In the genomic region with DNA sequence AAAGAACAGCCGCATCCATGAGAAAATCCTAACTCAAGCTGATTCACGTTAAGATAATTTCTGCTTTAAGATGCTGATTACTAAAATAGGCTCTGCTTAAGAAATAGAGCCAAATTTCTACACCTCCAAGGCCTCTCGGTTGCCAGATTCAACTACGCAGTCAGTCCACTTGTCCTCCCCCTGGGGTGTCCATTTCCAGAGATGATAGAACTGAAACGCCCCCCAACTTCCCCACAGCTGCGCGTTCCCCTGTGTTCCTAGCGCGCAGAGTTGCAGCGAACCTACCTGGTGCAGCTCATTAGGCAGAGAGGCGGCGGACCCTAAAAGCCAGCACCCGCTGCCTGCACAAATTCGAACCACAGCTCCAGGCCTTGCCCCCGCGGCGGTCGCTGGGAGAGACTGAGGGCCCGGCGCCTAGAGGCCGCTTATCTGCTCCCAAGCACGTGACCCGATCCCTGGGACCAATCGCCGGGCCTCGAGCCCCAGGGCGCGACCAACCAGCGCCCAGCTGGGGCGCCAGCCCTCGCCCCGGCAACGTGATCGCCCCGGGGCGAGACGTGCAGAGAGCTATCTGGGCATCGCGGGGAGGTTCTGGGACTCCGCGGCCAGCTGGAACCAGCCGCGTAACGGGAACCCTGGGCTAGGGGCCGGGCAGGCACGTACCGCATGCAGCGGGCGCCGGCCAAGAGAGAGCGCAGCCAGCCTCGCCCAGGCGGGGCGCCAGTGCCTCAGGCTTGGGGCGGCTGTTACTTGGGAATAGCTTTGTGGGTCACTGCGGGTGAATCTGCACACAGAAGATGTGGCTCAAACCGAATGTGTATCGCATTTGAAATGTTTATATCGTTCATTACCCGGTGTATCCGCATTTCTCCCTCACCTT, we compare ENCODE assay signal across 7 cellular contexts. TPM values are rescaled to one million over a fixed set of nuclear protein-coding genes. Genes with fewer than 3 reads are reported as not detected.
DNase-seq lines count a peak whose midpoint lies in the region; ATAC-seq and TF ChIP-seq lines count a peak whose summit lies in the region.

PPP1R3C (minus strand) TSS at position 401 of the 880 bp plus-strand sequence; CDS start at position 299, 102 bp downstream.

- H3K4me3 Mint-ChIP-seq in activated T-cell treated with anti-CD3 and anti-CD28 coated beads, Interleukin-2, amount 50 U/mL, for 4 hours, result peak within 1 kb of the TSS; percentile 58
- H3K4me3 Mint-ChIP-seq in stimulated activated effector memory CD8-positive, alpha-beta T cell treated with anti-CD3 and anti-CD28 coated beads, Interleukin-12 subunit alpha, Interleukin-12 subunit beta, amount 100 ng/mL, for 72 hours, result peak within 1 kb of the TSS; percentile 61

- peak within 1 kb of the TSS; percentile 82 to 91 (median 86) for H3K27ac ChIP-seq in esophagus muscularis mucosa (replicated peaks in 1 of 4)

- 1% methylated on average over 14 of the region's 61 CpGs for WGBS in esophagus muscularis mucosa

- peaks cover 21 to 46% (median 37%) of the 10 kb centered on the region in 4 donors for H3K4me1 ChIP-seq in esophagus muscularis mucosa

- peak; percentile 98 for DNase-seq in NCI-H460 (ENCODE audit: extremely low read depth, low read depth)
- DNase-seq in activated T-cell treated with anti-CD3 and anti-CD28 coated beads, Interleukin-2, amount 50 U/mL, for 4 hours, result peak; percentile 8
- peak; percentile 95 for DNase-seq in esophagus muscularis mucosa (ENCODE audit: extremely low spot score)
- peak; percentile 90 for DNase-seq in middle frontal gyrus (ENCODE audit: extremely low spot score, low spot score)
- DNase-seq in stimulated activated effector memory CD8-positive, alpha-beta T cell treated with anti-CD3 and anti-CD28 coated beads, Interleukin-12 subunit alpha, Interleukin-12 subunit beta, amount 100 ng/mL, for 72 hours (ENCODE audit: low spot score in 2 of 2), result peak; percentile 19 to 60

- ATAC-seq in GM18517 (IDR thresholded peaks at IDR 0.05; ENCODE audit: unreplicated experiment), result peak; percentile 80
- peak; percentile 70 for ATAC-seq in HG03039 (IDR thresholded peaks at IDR 0.05; ENCODE audit: unreplicated experiment)
- peak; percentile 87 to 90 for ATAC-seq in activated T-cell treated with anti-CD3 and anti-CD28 coated beads, Interleukin-2, amount 50 U/mL, for 4 hours
- ATAC-seq in stimulated activated effector memory CD8-positive, alpha-beta T cell treated with anti-CD3 and anti-CD28 coated beads, Interleukin-12 subunit alpha, Interleukin-12 subunit beta, amount 100 ng/mL, for 72 hours, result peak; percentile 85

- peaks cover 4% of the 10 kb centered on the region for H3K4me1 Mint-ChIP-seq in activated T-cell treated with anti-CD3 and anti-CD28 coated beads, Interleukin-2, amount 50 U/mL, for 4 hours (ENCODE audit: low read depth)
- H3K4me1 Mint-ChIP-seq in stimulated activated effector memory CD8-positive, alpha-beta T cell treated with anti-CD3 and anti-CD28 coated beads, Interleukin-12 subunit alpha, Interleukin-12 subunit beta, amount 100 ng/mL, for 72 hours, result no peaks in the 10 kb centered on the region

- peak; percentile 32 to 43 (median 37) for TF ChIP-seq CTCF in esophagus muscularis mucosa (IDR thresholded peaks at IDR 0.05)

- H3K36me3 Mint-ChIP-seq in activated T-cell treated with anti-CD3 and anti-CD28 coated beads, Interleukin-2, amount 50 U/mL, for 4 hours (ENCODE audit: insufficient read depth), result no peaks in the 10 kb centered on the region
- no peaks in the 10 kb centered on the region for H3K36me3 Mint-ChIP-seq in stimulated activated effector memory CD8-positive, alpha-beta T cell treated with anti-CD3 and anti-CD28 coated beads, Interleukin-12 subunit alpha, Interleukin-12 subunit beta, amount 100 ng/mL, for 72 hours

- no peaks in the 10 kb centered on the region for H3K9me3 Mint-ChIP-seq in activated T-cell treated with anti-CD3 and anti-CD28 coated beads, Interleukin-2, amount 50 U/mL, for 4 hours
- no peaks in the 10 kb centered on the region for H3K9me3 Mint-ChIP-seq in stimulated activated effector memory CD8-positive, alpha-beta T cell treated with anti-CD3 and anti-CD28 coated beads, Interleukin-12 subunit alpha, Interleukin-12 subunit beta, amount 100 ng/mL, for 72 hours

- H3K9me3 ChIP-seq in esophagus muscularis mucosa, result no peaks in the 10 kb centered on the region

- intact Hi-C loops in esophagus muscularis mucosa (cut with DNase I), result loop anchor here (5.0 kb wide), 2 partner anchors 41 to 121 kb away; no protein-coding TSS in a partner anchor

- H3K27ac Mint-ChIP-seq in stimulated activated effector memory CD8-positive, alpha-beta T cell treated with anti-CD3 and anti-CD28 coated beads, Interleukin-12 subunit alpha, Interleukin-12 subunit beta, amount 100 ng/mL, for 72 hours, result no peak within 1 kb of the TSS

- TF ChIP-seq EP300 in esophagus muscularis mucosa (IDR thresholded peaks at IDR 0.05), result no peak

- peak within 1 kb of the TSS; percentile 65 to 78 (median 69) for H3K4me3 ChIP-seq in esophagus muscularis mucosa

- H3K36me3 ChIP-seq in esophagus muscularis mucosa, result peaks cover 4 to 19% (median 12%) of the 10 kb centered on the region in 4 donors

- peak; percentile 89 for TF ChIP-seq POLR2A in esophagus muscularis mucosa (IDR thresholded peaks at IDR 0.05; ENCODE audit: low read depth)

- no peaks in the 10 kb centered on the region for H3K27me3 ChIP-seq in esophagus muscularis mucosa

- H3K27me3 Mint-ChIP-seq in activated T-cell treated with anti-CD3 and anti-CD28 coated beads, Interleukin-2, amount 50 U/mL, for 4 hours (ENCODE audit: low read depth), result peaks cover 67% of the 10 kb centered on the region

RNA-seq across cellular contexts. Expression of gene PPP1R3C, which starts in this region (rescaled TPM):
- total RNA-seq in NCI-H460 (2014; rRNA removed; shearing (Covaris generic)), result 160 and 177 TPM in 2 replicates
- 56.7 and 63.1 TPM in 2 replicates for polyA plus RNA-seq in NCI-H460 (2014; cell fraction: nucleus; rRNA removed)
- total RNA-seq in activated T-cell treated with anti-CD3 and anti-CD28 coated beads, Interleukin-2, amount 50 U/mL, for 4 hours, result under 1 TPM; 0.08 to 0.15 (median 0.11) TPM
- total RNA-seq in esophagus muscularis mucosa, result 100 to 1,000 TPM in 1 of 4 donors, 10 to 100 TPM in 3; 46.7 to 111 (median 87.8) TPM

Comparison
In these comparisons a context has a peak if more than half of its experiments do, and no peak if none do; other contexts are left out.
1. Peak in every context shown above with its lines: DNase-seq, ATAC-seq, H3K4me3 ChIP-seq and H3K27ac ChIP-seq.
2. RNA of gene PPP1R3C (total RNA-seq): 160 to 177 TPM in NCI-H460 and 46.7 to 111 TPM in esophagus muscularis mucosa; 0.08 to 0.15 TPM in activated T-cell treated with anti-CD3 and anti-CD28 coated beads, Interleukin-2, amount 50 U/mL, for 4 hours; every median in the first group is over 10 times any median in the second.
3. Peak in DNase-seq and ATAC-seq in activated T-cell treated with anti-CD3 and anti-CD28 coated beads, Interleukin-2, amount 50 U/mL, for 4 hours; RNA of the gene not detected or under 1 TPM.
4. DNase-seq: peak in every context shown above with its lines; median percentile 98 in NCI-H460; 95 in esophagus muscularis mucosa; 90 in middle frontal gyrus; 40 in stimulated activated effector memory CD8-positive, alpha-beta T cell treated with anti-CD3 and anti-CD28 coated beads, Interleukin-12 subunit alpha, Interleukin-12 subunit beta, amount 100 ng/mL, for 72 hours; 8 in activated T-cell treated with anti-CD3 and anti-CD28 coated beads, Interleukin-2, amount 50 U/mL, for 4 hours.